In the genomic region with DNA sequence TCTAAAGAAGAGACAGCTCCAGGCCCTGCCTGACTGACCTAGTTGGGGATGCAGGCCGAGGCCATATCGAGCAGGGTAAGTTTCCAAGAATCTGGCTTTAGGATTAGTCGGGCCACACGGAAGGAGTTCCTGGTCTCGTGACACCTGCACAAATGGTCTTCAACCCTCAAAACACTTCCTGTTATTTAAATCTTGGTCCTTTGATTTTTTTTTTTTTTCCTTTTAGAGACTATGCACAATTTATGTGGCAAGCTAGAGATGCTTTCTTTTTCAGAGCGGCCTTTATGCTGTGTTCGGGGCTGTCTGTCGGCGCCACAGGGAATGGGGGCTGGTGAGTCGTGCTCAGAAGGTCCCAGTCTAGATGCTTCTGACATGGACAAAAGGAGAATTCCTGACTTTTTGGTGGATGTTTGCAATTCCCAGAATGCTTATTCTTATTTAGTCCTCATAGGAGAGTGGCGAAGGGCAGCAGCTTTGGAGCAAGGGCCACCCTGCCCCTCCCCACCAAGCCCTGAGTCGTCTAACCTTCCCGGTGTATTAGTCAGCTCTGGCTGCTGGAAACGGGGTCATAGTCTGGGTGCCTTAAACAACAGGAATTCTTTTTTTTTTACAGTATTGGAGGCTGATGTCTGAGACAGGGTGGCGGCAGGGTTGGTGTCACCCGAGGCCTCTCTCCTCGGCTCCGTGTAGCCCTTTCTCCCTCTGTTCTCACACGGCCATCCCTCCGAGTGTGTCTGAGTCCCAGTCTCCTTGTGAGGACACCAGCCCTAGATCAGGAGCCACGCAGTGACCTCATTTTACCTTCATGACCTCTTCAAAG, we compare ENCODE assay signal across 8 cellular contexts. TPM values are rescaled to one million over a fixed set of nuclear protein-coding genes. Genes with fewer than 3 reads are reported as not detected.
DNase-seq lines count a peak whose midpoint lies in the region; ATAC-seq and TF ChIP-seq lines count a peak whose summit lies in the region.

No MANE protein-coding gene starts in this region.

- H3K4me3 ChIP-seq in heart right ventricle = peak overlapping the region in 7 of 10 donors; percentile 13 to 46 (median 32)
- H3K4me3 ChIP-seq in right atrium auricular region = peak overlapping the region in 1 of 2 donors; percentile 21
- no peak overlapping the region for H3K4me3 ChIP-seq in liver (ENCODE audit: low read depth in 1 of 3, low read length in 3 of 3)
- H3K4me3 ChIP-seq in upper lobe of right lung = peak overlapping the region; percentile 37

- DNase-seq in heart right ventricle (no peak), right atrium auricular region (ENCODE audit: low spot score) (no peak), upper lobe of right lung (no peak), NCI-H146 treated with DMSO at 0.1 percent for 48 hours (lab: John Stamatoyannopoulos, UW; ENCODE audit: unreplicated experiment) (no peak), mesenteric fat pad (ENCODE audit: low spot score) (no peak)
- DNase-seq in activated effector memory CD4-positive, alpha-beta T cell treated with Interleukin-2 at 50 U/mL for 16 hours = peak; percentile 19

- WGBS in heart right ventricle, 2 donors = 69 to 70% methylated on average over 21 of the region's 21 CpGs
- 80% methylated on average over 21 of the region's 21 CpGs for WGBS in liver

- H3K9ac ChIP-seq in liver (ENCODE audit: low read depth in 1 of 2, low read length in 2 of 2) = no peak overlapping the region

- intact Hi-C loops in heart right ventricle (cut with DNase I) = loop anchor here in 4 of 10 donors (2.0 to 5.0 kb wide), 6 partner anchors 25 to 93 kb away; no protein-coding TSS in a partner anchor
- intact Hi-C loops in upper lobe of right lung (cut with DNase I) = no loop called here

- TF ChIP-seq RAD21 in liver (IDR thresholded peaks at IDR 0.05) = no peak

- peak in 2 of 8 donors; percentile 19 to 21 for ATAC-seq in heart right ventricle
- ATAC-seq in upper lobe of right lung = no peak
- no peak for ATAC-seq in GM18519 (IDR thresholded peaks at IDR 0.05; ENCODE audit: low FRiP score, unreplicated experiment)

- H3K27ac ChIP-seq in heart right ventricle (peak overlapping the region in 9 of 10 donors; percentile 25 to 84 (median 63)), right atrium auricular region (peak overlapping the region in 1 of 2 donors; percentile 22), liver (ENCODE audit: low read depth in 1 of 2, low read length in 2 of 2) (peak overlapping the region; percentile 65 to 72), upper lobe of right lung (peak overlapping the region; percentile 74)

- peaks cover 0 to 7% (median 2%) of the 10 kb centered on the region in 11 donors for H3K9me3 ChIP-seq in heart right ventricle
- peaks cover 0 to 4% of the 10 kb centered on the region in 2 donors for H3K9me3 ChIP-seq in right atrium auricular region
- no peaks in the 10 kb centered on the region for H3K9me3 ChIP-seq in liver (ENCODE audit: control insufficient read depth in 4 of 4, low read length in 3 of 4)
- no peaks in the 10 kb centered on the region for H3K9me3 ChIP-seq in upper lobe of right lung

- H3K36me3 ChIP-seq in heart right ventricle (peaks cover 0 to under 1% (median 0%) of the 10 kb centered on the region in 9 donors), right atrium auricular region (no peaks in the 10 kb centered on the region), liver (ENCODE audit: control insufficient read depth in 4 of 4, insufficient read depth in 3 of 4, low read depth in 1 of 4, low read length in 3 of 4) (no peaks in the 10 kb centered on the region), upper lobe of right lung (no peaks in the 10 kb centered on the region)

- H3K27me3 ChIP-seq in heart right ventricle (no peaks in the 10 kb centered on the region), right atrium auricular region (no peaks in the 10 kb centered on the region), liver (ENCODE audit: control insufficient read depth in 4 of 4, insufficient read depth in 4 of 4, low read length in 3 of 4) (no peaks in the 10 kb centered on the region), upper lobe of right lung (no peaks in the 10 kb centered on the region)

- TF ChIP-seq CTCF in heart right ventricle (IDR thresholded peaks at IDR 0.05) (no peak), right atrium auricular region (IDR thresholded peaks at IDR 0.05) (no peak), liver (IDR thresholded peaks at IDR 0.05; ENCODE audit: low read depth, low read length, missing input control) (no peak), upper lobe of right lung (IDR thresholded peaks at IDR 0.05) (no peak)

- peaks cover 0 to 81% (median 77%) of the 10 kb centered on the region in 9 donors for H3K4me1 ChIP-seq in heart right ventricle
- H3K4me1 ChIP-seq in right atrium auricular region = peaks cover 0 to 57% of the 10 kb centered on the region in 2 donors
- H3K4me1 ChIP-seq in liver (ENCODE audit: control insufficient read depth in 4 of 4, insufficient read depth in 4 of 4, low read length in 3 of 4) = peaks cover 14 to 70% (median 50%) of the 10 kb centered on the region in 4 donors
- H3K4me1 ChIP-seq in upper lobe of right lung = peaks cover 80% of the 10 kb centered on the region

TF ChIP-seq in liver, 16 proteins besides CTCF, POLR2A, EP300 and RAD21:
- TF ChIP-seq YY1 (IDR thresholded peaks at IDR 0.05) (no peak), RXRA (IDR thresholded peaks at IDR 0.05) (no peak), HNF4A (conservative IDR thresholded peaks at IDR 0.05) (no peak), ZBTB33 (IDR thresholded peaks at IDR 0.05) (no peak), JUND (IDR thresholded peaks at IDR 0.05) (no peak), REST (IDR thresholded peaks at IDR 0.05) (no peak), HNF4G (IDR thresholded peaks at IDR 0.05) (no peak), TAF1 (conservative IDR thresholded peaks at IDR 0.05) (no peak), FOXA2 (IDR thresholded peaks at IDR 0.05) (no peak), GABPA (IDR thresholded peaks at IDR 0.05 in 1 of 2, conservative IDR thresholded peaks at IDR 0.05 in 1 of 2) (no peak), SP1 (IDR thresholded peaks at IDR 0.05) (no peak), NR2F2 (IDR thresholded peaks at IDR 0.05) (no peak), EGR1 (IDR thresholded peaks at IDR 0.05; ENCODE audit: low read depth in 2 of 2) (no peak), FOXA1 (IDR thresholded peaks at IDR 0.05) (no peak)
- TF ChIP-seq, protein P1, sequence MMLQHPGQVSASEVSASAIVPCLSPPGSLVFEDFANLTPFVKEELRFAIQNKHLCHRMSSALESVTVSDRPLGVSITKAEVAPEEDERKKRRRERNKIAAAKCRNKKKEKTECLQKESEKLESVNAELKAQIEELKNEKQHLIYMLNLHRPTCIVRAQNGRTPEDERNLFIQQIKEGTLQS (IDR thresholded peaks at IDR 0.05) = no peak
- TF ChIP-seq, protein P2, sequence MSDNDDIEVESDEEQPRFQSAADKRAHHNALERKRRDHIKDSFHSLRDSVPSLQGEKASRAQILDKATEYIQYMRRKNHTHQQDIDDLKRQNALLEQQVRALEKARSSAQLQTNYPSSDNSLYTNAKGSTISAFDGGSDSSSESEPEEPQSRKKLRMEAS (IDR thresholded peaks at IDR 0.05) = no peak

RNA-seq across cellular contexts. Expression of gene HPCAL1, which starts 27.4 kb away (rescaled TPM):
- total RNA-seq in heart right ventricle = 10 to 100 TPM; 15.8 to 49.2 (median 22.8) TPM
- polyA plus RNA-seq in heart right ventricle = 10 to 100 TPM; 31.8 to 46.4 TPM
- total RNA-seq in right atrium auricular region = 10 to 100 TPM; 28.7 to 35.5 TPM
- 10 to 100 TPM; 17.3 to 18.1 TPM for total RNA-seq in liver
- polyA plus RNA-seq in liver = 10 to 100 TPM; 27.7 to 27.9 TPM
- 160 TPM for total RNA-seq in upper lobe of right lung
- 45.3 TPM for total RNA-seq in mesenteric fat pad

Comparison
In these comparisons a context has a peak if more than half of its experiments do, and no peak if none do; other contexts are left out.
1. H3K4me3 ChIP-seq: peak in heart right ventricle (7 of 10) and upper lobe of right lung (single experiment); none in liver (0 of 3).